In the genomic region with DNA sequence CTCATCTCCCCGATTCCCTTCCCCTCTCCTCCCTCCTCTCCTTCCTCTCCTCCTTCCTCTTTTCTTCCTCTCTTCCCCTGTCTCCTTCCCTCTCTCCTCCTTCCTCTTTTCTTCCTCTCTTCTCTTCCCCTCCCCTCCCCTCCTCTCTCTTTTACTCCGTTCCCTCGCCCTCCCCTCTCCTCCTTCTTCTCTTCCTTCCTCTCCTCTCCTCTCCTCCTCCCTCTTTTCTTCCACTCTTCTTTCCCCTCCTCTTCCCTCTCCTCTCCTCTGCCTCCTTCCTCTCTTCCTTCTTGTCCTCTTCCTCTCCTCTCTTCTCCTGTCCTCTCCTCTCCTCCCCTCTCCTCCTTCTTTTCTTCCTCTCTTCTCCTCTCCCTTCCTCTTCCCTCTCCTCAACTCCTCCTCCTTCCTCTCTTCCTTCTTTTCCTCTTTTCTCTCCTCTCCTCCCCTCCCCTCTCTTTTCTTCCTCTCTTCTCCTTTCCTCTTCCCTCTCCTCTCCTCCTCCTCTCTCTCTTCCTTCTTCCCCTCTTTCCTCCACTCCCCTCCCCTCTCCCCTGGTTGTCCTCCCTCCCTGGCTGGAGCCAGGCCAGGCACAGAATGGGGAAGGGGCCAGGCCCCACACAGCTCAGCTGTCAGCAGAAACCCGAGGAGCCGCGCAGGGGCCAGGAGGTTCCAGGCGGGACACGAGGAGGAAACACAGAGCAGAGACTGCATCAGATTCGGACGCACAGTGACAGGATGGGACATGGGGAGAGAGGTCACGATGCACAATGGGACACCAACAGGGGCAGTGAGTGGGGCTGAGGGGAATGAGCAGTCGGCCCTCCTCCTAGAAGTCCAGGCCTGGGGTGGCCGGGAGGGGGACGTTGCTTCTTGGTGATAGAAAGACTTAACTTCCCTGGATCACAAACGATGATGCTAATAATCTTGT, we compare ENCODE assay signal across 1 cellular context.
TF ChIP-seq lines count a peak whose summit lies in the region.

No MANE protein-coding gene starts in this region.

TF ChIP-seq in HepG2, 621 proteins besides CTCF, POLR2A, EP300 and RAD21:
- TF ChIP-seq, protein P1, sequence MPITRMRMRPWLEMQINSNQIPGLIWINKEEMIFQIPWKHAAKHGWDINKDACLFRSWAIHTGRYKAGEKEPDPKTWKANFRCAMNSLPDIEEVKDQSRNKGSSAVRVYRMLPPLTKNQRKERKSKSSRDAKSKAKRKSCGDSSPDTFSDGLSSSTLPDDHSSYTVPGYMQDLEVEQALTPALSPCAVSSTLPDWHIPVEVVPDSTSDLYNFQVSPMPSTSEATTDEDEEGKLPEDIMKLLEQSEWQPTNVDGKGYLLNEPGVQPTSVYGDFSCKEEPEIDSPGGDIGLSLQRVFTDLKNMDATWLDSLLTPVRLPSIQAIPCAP (CRISPR knock-in tag; IDR thresholded peaks at IDR 0.05; ENCODE audit: low read depth), result no peak
- TF ChIP-seq ZNF33A (CRISPR knock-in tag; IDR thresholded peaks at IDR 0.05; ENCODE audit: borderline replicate concordance), result no peak
- no peak for TF ChIP-seq ZNF260 (CRISPR knock-in tag; IDR thresholded peaks at IDR 0.05; ENCODE audit: borderline replicate concordance, low read depth)
- TF ChIP-seq, protein P2, sequence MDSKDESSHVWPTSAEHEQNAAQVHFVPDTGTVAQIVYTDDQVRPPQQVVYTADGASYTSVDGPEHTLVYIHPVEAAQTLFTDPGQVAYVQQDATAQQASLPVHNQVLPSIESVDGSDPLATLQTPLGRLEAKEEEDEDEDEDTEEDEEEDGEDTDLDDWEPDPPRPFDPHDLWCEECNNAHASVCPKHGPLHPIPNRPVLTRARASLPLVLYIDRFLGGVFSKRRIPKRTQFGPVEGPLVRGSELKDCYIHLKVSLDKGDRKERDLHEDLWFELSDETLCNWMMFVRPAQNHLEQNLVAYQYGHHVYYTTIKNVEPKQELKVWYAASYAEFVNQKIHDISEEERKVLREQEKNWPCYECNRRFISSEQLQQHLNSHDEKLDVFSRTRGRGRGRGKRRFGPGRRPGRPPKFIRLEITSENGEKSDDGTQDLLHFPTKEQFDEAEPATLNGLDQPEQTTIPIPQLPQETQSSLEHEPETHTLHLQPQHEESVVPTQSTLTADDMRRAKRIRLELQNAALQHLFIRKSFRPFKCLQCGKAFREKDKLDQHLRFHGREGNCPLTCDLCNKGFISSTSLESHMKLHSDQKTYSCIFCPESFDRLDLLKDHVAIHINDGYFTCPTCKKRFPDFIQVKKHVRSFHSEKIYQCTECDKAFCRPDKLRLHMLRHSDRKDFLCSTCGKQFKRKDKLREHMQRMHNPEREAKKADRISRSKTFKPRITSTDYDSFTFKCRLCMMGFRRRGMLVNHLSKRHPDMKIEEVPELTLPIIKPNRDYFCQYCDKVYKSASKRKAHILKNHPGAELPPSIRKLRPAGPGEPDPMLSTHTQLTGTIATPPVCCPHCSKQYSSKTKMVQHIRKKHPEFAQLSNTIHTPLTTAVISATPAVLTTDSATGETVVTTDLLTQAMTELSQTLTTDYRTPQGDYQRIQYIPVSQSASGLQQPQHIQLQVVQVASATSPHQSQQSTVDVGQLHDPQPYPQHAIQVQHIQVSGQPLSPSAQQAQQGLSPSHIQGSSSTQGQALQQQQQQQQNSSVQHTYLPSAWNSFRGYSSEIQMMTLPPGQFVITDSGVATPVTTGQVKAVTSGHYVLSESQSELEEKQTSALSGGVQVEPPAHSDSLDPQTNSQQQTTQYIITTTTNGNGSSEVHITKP (CRISPR knock-in tag; IDR thresholded peaks at IDR 0.05; ENCODE audit: low read depth), result no peak
- TF ChIP-seq ZNF224 (CRISPR knock-in tag; IDR thresholded peaks at IDR 0.05), result no peak
- TF ChIP-seq, protein P3, sequence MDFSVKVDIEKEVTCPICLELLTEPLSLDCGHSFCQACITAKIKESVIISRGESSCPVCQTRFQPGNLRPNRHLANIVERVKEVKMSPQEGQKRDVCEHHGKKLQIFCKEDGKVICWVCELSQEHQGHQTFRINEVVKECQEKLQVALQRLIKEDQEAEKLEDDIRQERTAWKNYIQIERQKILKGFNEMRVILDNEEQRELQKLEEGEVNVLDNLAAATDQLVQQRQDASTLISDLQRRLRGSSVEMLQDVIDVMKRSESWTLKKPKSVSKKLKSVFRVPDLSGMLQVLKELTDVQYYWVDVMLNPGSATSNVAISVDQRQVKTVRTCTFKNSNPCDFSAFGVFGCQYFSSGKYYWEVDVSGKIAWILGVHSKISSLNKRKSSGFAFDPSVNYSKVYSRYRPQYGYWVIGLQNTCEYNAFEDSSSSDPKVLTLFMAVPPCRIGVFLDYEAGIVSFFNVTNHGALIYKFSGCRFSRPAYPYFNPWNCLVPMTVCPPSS (IDR thresholded peaks at IDR 0.05), result 0 out of 2 replicates have a peak, but pooled peaks have one; percentile 20
- 0 out of 2 replicates have a peak, but pooled peaks have one; percentile 12 for TF ChIP-seq PCBP1 (IDR thresholded peaks at IDR 0.05; ENCODE audit: borderline replicate concordance, low read depth, low read length)
- TF ChIP-seq, protein P4, sequence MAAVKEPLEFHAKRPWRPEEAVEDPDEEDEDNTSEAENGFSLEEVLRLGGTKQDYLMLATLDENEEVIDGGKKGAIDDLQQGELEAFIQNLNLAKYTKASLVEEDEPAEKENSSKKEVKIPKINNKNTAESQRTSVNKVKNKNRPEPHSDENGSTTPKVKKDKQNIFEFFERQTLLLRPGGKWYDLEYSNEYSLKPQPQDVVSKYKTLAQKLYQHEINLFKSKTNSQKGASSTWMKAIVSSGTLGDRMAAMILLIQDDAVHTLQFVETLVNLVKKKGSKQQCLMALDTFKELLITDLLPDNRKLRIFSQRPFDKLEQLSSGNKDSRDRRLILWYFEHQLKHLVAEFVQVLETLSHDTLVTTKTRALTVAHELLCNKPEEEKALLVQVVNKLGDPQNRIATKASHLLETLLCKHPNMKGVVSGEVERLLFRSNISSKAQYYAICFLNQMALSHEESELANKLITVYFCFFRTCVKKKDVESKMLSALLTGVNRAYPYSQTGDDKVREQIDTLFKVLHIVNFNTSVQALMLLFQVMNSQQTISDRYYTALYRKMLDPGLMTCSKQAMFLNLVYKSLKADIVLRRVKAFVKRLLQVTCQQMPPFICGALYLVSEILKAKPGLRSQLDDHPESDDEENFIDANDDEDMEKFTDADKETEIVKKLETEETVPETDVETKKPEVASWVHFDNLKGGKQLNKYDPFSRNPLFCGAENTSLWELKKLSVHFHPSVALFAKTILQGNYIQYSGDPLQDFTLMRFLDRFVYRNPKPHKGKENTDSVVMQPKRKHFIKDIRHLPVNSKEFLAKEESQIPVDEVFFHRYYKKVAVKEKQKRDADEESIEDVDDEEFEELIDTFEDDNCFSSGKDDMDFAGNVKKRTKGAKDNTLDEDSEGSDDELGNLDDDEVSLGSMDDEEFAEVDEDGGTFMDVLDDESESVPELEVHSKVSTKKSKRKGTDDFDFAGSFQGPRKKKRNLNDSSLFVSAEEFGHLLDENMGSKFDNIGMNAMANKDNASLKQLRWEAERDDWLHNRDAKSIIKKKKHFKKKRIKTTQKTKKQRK (IDR thresholded peaks at IDR 0.05; ENCODE audit: low read length), result no peak
- TF ChIP-seq ESRRA (CRISPR knock-in tag; IDR thresholded peaks at IDR 0.05; ENCODE audit: low read depth), result no peak
- no peak for TF ChIP-seq ZBTB8A (CRISPR knock-in tag; IDR thresholded peaks at IDR 0.05; ENCODE audit: borderline replicate concordance, low read depth)
